Comparison of ENCODE assay signal across 1 cellular context in the genomic region with DNA sequence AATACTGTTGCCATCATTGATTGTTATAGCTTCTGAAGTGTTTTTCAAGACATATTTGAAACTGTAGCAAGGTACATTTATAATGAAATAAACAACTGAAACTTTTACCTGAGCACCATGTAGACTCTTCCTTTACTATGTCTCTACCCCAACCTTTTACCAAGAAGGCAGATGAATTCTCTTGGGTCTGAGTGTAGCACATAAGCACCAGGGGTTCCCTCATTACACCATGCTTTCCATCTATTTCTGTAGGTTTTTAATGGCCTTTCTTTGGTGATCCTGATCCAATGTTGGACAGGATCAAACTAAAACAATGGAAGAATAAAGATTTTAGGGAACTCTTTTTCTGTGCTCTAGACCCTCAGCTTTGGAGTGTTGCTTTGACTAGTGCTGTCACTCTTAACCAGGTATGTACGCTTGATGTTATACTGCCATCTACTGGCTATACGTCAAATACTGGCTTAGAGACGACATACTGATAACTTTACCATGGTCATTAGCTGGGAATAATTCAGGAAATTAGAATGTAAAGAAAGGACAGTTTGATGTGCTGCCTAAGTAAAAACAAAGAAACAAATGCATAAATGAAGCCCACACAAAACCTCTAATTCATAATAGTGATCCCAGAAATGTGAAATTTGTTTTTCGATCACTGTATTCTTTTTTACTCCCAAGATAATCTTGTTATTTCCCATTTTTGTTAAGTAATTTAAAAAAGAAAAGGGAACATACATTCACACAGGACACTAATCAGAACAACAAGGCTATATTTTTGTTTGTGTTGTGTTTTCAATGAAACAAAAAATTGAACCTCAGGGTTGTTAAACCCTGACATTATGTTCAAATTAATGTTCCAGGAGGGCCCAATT.
A peak's percentile ranks its signal among the peaks of the same experiment; 100 is the strongest.
TF ChIP-seq lines count a peak whose summit lies in the region.

No MANE protein-coding gene starts in this region.

TF ChIP-seq in HepG2, 621 proteins besides CTCF, POLR2A, EP300 and RAD21:
- TF ChIP-seq STAG1 (CRISPR knock-in tag; IDR thresholded peaks at IDR 0.05) (peak; percentile 89), ZSCAN9 (CRISPR knock-in tag; IDR thresholded peaks at IDR 0.05; ENCODE audit: borderline replicate concordance) (no peak), SMC3 (IDR thresholded peaks at IDR 0.05; ENCODE audit: low read length) (peak; percentile 56; the same call in 1 of the 2 replicates)
